7 cellular contexts compared by ENCODE assay signal in the genomic region with DNA sequence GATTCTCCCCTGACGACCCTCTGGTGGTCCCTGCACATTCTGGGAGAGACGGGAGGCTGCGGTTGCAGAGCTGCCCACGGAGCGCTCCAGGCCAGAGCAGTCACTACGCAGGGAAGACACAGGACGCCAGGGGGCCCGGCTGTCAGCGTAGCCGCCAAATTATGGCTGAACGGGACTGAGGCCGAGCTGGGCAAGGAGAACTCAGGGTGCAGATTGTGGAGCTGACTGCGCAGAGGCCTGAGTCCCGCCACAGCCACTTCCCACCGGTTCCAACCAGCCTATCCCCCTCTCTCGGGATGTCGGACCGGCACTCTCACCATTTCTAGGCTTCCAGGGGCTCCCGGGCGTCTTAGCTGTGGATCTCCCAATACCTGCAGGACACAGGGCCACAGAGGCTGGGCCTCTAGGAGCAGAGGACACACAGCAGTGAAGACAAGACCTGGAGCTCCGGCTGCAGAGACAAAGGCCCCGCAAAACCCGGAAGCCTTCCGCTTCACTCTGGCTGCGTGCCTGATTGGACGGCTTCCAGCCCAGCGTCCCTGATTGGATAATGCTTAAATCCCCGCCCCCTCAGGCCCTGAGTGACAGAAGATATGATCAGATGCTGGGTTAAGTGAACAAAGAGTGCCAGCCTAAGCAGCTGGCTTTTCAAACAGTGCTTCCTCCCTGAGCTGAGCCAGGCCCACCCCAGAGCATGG. TPM values are rescaled to one million over a fixed set of nuclear protein-coding genes. Genes with fewer than 3 reads are reported as not detected.
DNase-seq lines count a peak whose midpoint lies in the region; ATAC-seq and TF ChIP-seq lines count a peak whose summit lies in the region.

A gene (minus strand): TSS at position 461 of the 698 bp plus-strand sequence. CDS start 141 bp downstream, at position 320.

- H3K4me3 ChIP-seq in kidney epithelial cell (ENCODE audit: low read depth, low read length) = peak within 1 kb of the TSS; percentile 77

- peak; percentile 92 for DNase-seq in NCI-H2029 treated with DMSO at 0.1 percent for 48 hours (lab: John Stamatoyannopoulos, UW)
- peak; percentile 83 to 87 for DNase-seq in activated CD4-positive, alpha-beta T cell treated with anti-CD3 and anti-CD28 coated beads for 24 hours (ENCODE audit: low read depth in 2 of 2)
- peak; percentile 85 for DNase-seq in cerebellum (ENCODE audit: low spot score)
- DNase-seq in kidney epithelial cell (ENCODE audit: low read depth) = peak; percentile 85
- DNase-seq in stimulated activated CD4-positive, alpha-beta T cell treated with anti-CD3 and anti-CD28 coated beads, Interleukin-15, amount 100 ng/mL, for 1 hour (ENCODE audit: low read depth in 1 of 2, low spot score in 1 of 2) = peak; percentile 78 to 82

- peak; percentile 80 for TF ChIP-seq POLR2A in GM18505 (IDR thresholded peaks at IDR 0.05; ENCODE audit: borderline replicate concordance, extremely low read depth, insufficient read depth, insufficient read length)

- ATAC-seq in GM18505 (IDR thresholded peaks at IDR 0.05; ENCODE audit: unreplicated experiment) = peak; percentile 90
- ATAC-seq in HG02885 (IDR thresholded peaks at IDR 0.05; ENCODE audit: poor library complexity, unreplicated experiment) = peak; percentile 95

- peak; percentile 34 for TF ChIP-seq CTCF in kidney epithelial cell (IDR thresholded peaks at IDR 0.05; ENCODE audit: insufficient read depth, low read length, poor library complexity, severe bottlenecking)

- H3K36me3 ChIP-seq in kidney epithelial cell (ENCODE audit: control insufficient read depth, insufficient read depth, low read length) = no peaks in the 10 kb centered on the region

- no peaks in the 10 kb centered on the region for H3K27me3 ChIP-seq in kidney epithelial cell (ENCODE audit: control insufficient read depth, insufficient read depth, low read length)

RNA-seq across cellular contexts. Expression of the gene that starts here (rescaled TPM):
- total RNA-seq in cerebellum (74.9 TPM), kidney epithelial cell (8.5 and 11.4 TPM in 2 replicates)

Comparison
In these comparisons a context has a peak if more than half of its experiments do, and no peak if none do; other contexts are left out.
1. Peak in every context shown above with its lines: DNase-seq, ATAC-seq and H3K4me3 ChIP-seq.